22 cellular contexts compared by ENCODE assay signal in genomic region chr22:33639588-33640254, GRCh38.
"Had no signal": no experiment of that assay in that cellular context is flagged by ENCODE, and none has a peak within 500 bp of the region (broad histone marks: within the 10 kb centered on the region; RNA-seq: fewer than 3 reads in every experiment).

No MANE protein-coding gene starts in this region.

- H3K27me3 Mint-ChIP-seq: activated B cell treated with CpG ODN at 0.5 μM for 24 hours; activated CD4-positive, alpha-beta T cell treated with anti-CD3 and anti-CD28 coated beads, Interleukin-2, amount 10 ng/mL, durations not matched to agents 24 days and 14 days; activated CD8-positive, alpha-beta memory T cell treated with anti-CD3 and anti-CD28 coated beads, Interleukin-2, amount 10 ng/mL, durations not matched to agents 7 days and 5 days; activated naive CD8-positive, alpha-beta T cell; activated T-cell treated with anti-CD3 and anti-CD28 coated beads, Interleukin-2, amount 50 U/mL, for 24 hours; brain had no signal

- H3K27ac Mint-ChIP-seq: activated B cell treated with CpG ODN at 0.5 μM for 24 hours; activated CD4-positive, alpha-beta T cell treated with anti-CD3 and anti-CD28 coated beads, Interleukin-2, amount 10 ng/mL, durations not matched to agents 24 days and 14 days; activated CD8-positive, alpha-beta memory T cell treated with anti-CD3 and anti-CD28 coated beads, Interleukin-2, amount 10 ng/mL, durations not matched to agents 7 days and 5 days; activated naive CD4-positive, alpha-beta T cell treated with anti-CD3 and anti-CD28 coated beads for 36 hours; activated naive CD8-positive, alpha-beta T cell; activated T-cell treated with anti-CD3 and anti-CD28 coated beads, Interleukin-2, amount 50 U/mL, for 24 hours; T-helper 1 cell treated with Interleukin-12 subunit alpha and Interleukin-12 subunit beta and Interleukin-4 antibody, amounts not matched to agents 30 μg/mL and 1 μg/mL, for 36 hours had no signal

- DNase-seq: activated B cell treated with CpG ODN at 0.5 μM for 24 hours; activated CD4-positive, alpha-beta T cell treated with anti-CD3 and anti-CD28 coated beads for 1 hour; activated CD4-positive, alpha-beta T cell treated with anti-CD3 and anti-CD28 coated beads, Interleukin-2, amount 10 ng/mL, durations not matched to agents 24 days and 14 days; activated CD4-positive, alpha-beta T cell treated with anti-CD3 and anti-CD28 coated beads, Interleukin-2, amount 50 U/mL, for 48 hours; activated CD8-positive, alpha-beta memory T cell treated with anti-CD3 and anti-CD28 coated beads, Interleukin-2, amount 10 ng/mL, durations not matched to agents 7 days and 5 days; activated gamma-delta T cell; activated naive CD4-positive, alpha-beta T cell treated with anti-CD3 and anti-CD28 coated beads for 36 hours; activated T-cell treated with anti-CD3 and anti-CD28 coated beads, Interleukin-2, amount 50 U/mL, for 24 hours; NCI-H1105; NCI-H1436 treated with DMSO at 0.1 percent for 48 hours; NCI-H2081; NCI-H510A treated with DMSO at 0.1 percent for 48 hours; NCI-H69; NK-92 treated with Interleukin-12 subunit alpha and Interleukin-12 subunit beta, amount 100 ng/mL, for 24 hours; Peyer's patch; SHP77 treated with DMSO at 0.1 percent for 48 hours; T-helper 9 cell had no signal

- H3K4me3 ChIP-seq: Peyer's patch had no signal

- H3K4me1 Mint-ChIP-seq: activated CD4-positive, alpha-beta T cell treated with anti-CD3 and anti-CD28 coated beads, Interleukin-2, amount 10 ng/mL, durations not matched to agents 24 days and 14 days; activated CD8-positive, alpha-beta memory T cell treated with anti-CD3 and anti-CD28 coated beads, Interleukin-2, amount 10 ng/mL, durations not matched to agents 7 days and 5 days; brain had no signal

- H3K4me1 ChIP-seq: Peyer's patch had no signal

- H3K36me3 Mint-ChIP-seq: activated CD8-positive, alpha-beta memory T cell treated with anti-CD3 and anti-CD28 coated beads, Interleukin-2, amount 10 ng/mL, durations not matched to agents 7 days and 5 days; activated naive CD8-positive, alpha-beta T cell had no signal

- ATAC-seq: activated CD8-positive, alpha-beta memory T cell treated with anti-CD3 and anti-CD28 coated beads, Interleukin-2, amount 10 ng/mL, durations not matched to agents 7 days and 5 days had no signal

- H3K4me3 Mint-ChIP-seq: activated B cell treated with CpG ODN at 0.5 μM for 24 hours; activated CD4-positive, alpha-beta T cell treated with anti-CD3 and anti-CD28 coated beads, Interleukin-2, amount 10 ng/mL, durations not matched to agents 24 days and 14 days; activated CD8-positive, alpha-beta memory T cell treated with anti-CD3 and anti-CD28 coated beads, Interleukin-2, amount 10 ng/mL, durations not matched to agents 7 days and 5 days; activated naive CD4-positive, alpha-beta T cell treated with anti-CD3 and anti-CD28 coated beads for 36 hours; activated naive CD8-positive, alpha-beta T cell; activated T-cell treated with anti-CD3 and anti-CD28 coated beads, Interleukin-2, amount 50 U/mL, for 24 hours; brain; T-helper 1 cell treated with Interleukin-12 subunit alpha and Interleukin-12 subunit beta and Interleukin-4 antibody, amounts not matched to agents 30 μg/mL and 1 μg/mL, for 36 hours had no signal

- H3K27ac ChIP-seq: KMS-11, Peyer's patch, RWPE1 had no signal

- H3K27me3 ChIP-seq: Peyer's patch had no signal

- H3K9me3 ChIP-seq: Peyer's patch had no signal
